8 cellular contexts compared by ENCODE assay signal in genomic region chr2:70994445-70995226, GRCh38. TPM values are rescaled to one million over a fixed set of nuclear protein-coding genes. Genes with fewer than 3 reads are reported as not detected.
DNase-seq lines count a peak whose midpoint lies in the region; ATAC-seq and TF ChIP-seq lines count a peak whose summit lies in the region.

Gene TEX261 (minus strand): TSS chr2:70994873. CDS start chr2:70994757, 116 bp downstream.

- TF ChIP-seq CTCF in GM12865 (IDR thresholded peaks at IDR 0.05; ENCODE audit: insufficient read depth, low read depth, low read length, missing control alignments) (peak; percentile 70), NB4 (IDR thresholded peaks at IDR 0.05; ENCODE audit: low read depth, low read length) (peak; percentile 73), SU-DHL-6 (IDR thresholded peaks at IDR 0.05; ENCODE audit: insufficient read depth, low read length, poor library complexity, severe bottlenecking) (peak; percentile 53), tibial nerve (IDR thresholded peaks at IDR 0.05) (peak; percentile 70 to 91 (median 81))

- H2BK12ac ChIP-seq in trophoblast cell (ENCODE audit: low read length), result no peak within 1 kb of the TSS

- no peaks in the 10 kb centered on the region for H3K27me3 ChIP-seq in SU-DHL-6 (ENCODE audit: low read length)
- H3K27me3 ChIP-seq in trophoblast cell (ENCODE audit: insufficient read depth, low read length), result no peaks in the 10 kb centered on the region
- no peaks in the 10 kb centered on the region for H3K27me3 ChIP-seq in tibial nerve

- peak in 1 of 2 donors; percentile 10 for TF ChIP-seq EP300 in tibial nerve (IDR thresholded peaks at IDR 0.05)

- intact Hi-C loops in Right ventricle myocardium inferior (cut with DNase I), result loop anchor here (2.0 kb wide), 1 partner anchor 74 kb away; the partner anchor contains the start of gene NAGK

- peak within 1 kb of the TSS; percentile 41 for H3K18ac ChIP-seq in trophoblast cell (ENCODE audit: low read length)

- H3K36me3 ChIP-seq in SU-DHL-6 (ENCODE audit: low read length) (no peaks in the 10 kb centered on the region), trophoblast cell (ENCODE audit: control insufficient read depth in 1 of 2, insufficient read depth in 2 of 2, low read length in 2 of 2) (peaks cover 13 to 21% of the 10 kb centered on the region in 2 experiments), tibial nerve (peaks cover 0 to 27% (median 5%) of the 10 kb centered on the region in 3 donors)

- peak within 1 kb of the TSS; percentile 97 for H2AFZ ChIP-seq in SU-DHL-6 (ENCODE audit: low read depth, low read length, severe bottlenecking)
- peak within 1 kb of the TSS; percentile 91 for H2AFZ ChIP-seq in trophoblast cell (ENCODE audit: insufficient read depth, low read length, poor library complexity)

- no peak within 1 kb of the TSS for H3K23ac ChIP-seq in trophoblast cell (ENCODE audit: low read length)

- no peak within 1 kb of the TSS for H2BK5ac ChIP-seq in trophoblast cell (ENCODE audit: low read depth, low read length, poor library complexity)

- H3K79me2 ChIP-seq in SU-DHL-6 (ENCODE audit: insufficient read depth, low read length), result peaks cover 25% of the 10 kb centered on the region
- H3K79me2 ChIP-seq in trophoblast cell (ENCODE audit: control insufficient read depth, insufficient read depth, low read length, poor library complexity), result peaks cover 3% of the 10 kb centered on the region

- no peaks in the 10 kb centered on the region for H3K27me3 Mint-ChIP-seq in activated naive CD8-positive, alpha-beta T cell treated with anti-CD3 and anti-CD28 coated beads, Interleukin-2, amount 10 ng/mL, durations not matched to agents 7 days and 5 days

- no peaks in the 10 kb centered on the region for H3K9me3 Mint-ChIP-seq in activated naive CD8-positive, alpha-beta T cell treated with anti-CD3 and anti-CD28 coated beads, Interleukin-2, amount 10 ng/mL, durations not matched to agents 7 days and 5 days

- H4K8ac ChIP-seq in trophoblast cell (ENCODE audit: low read depth, low read length), result peak within 1 kb of the TSS; percentile 77

- peak within 1 kb of the TSS; percentile 73 for H3K4ac ChIP-seq in trophoblast cell (ENCODE audit: low read depth, low read length)

- POLR2A ChIA-PET in activated naive CD8-positive, alpha-beta T cell treated with anti-CD3 and anti-CD28 coated beads, Interleukin-2, amount 10 ng/mL, durations not matched to agents 7 days and 5 days (lab: Charles Lee), result interaction anchor here (1.2 kb wide), 1 partner anchor 14 kb away, joined by 4 read pairs; no protein-coding TSS in a partner anchor

- H3K27ac ChIP-seq in SU-DHL-6 (ENCODE audit: low read depth, low read length), result peak within 1 kb of the TSS; percentile 57
- no peak within 1 kb of the TSS for H3K27ac ChIP-seq in trophoblast cell (ENCODE audit: low read depth, low read length)
- peak within 1 kb of the TSS; percentile 84 to 91 (median 90) for H3K27ac ChIP-seq in tibial nerve

- peak within 1 kb of the TSS; percentile 58 for H3K14ac ChIP-seq in trophoblast cell (ENCODE audit: low read length)

- ATAC-seq in HG02571 (IDR thresholded peaks at IDR 0.05; ENCODE audit: unreplicated experiment), result peak; percentile 95
- peak; percentile 97 for ATAC-seq in activated naive CD8-positive, alpha-beta T cell treated with anti-CD3 and anti-CD28 coated beads, Interleukin-2, amount 10 ng/mL, durations not matched to agents 7 days and 5 days (ENCODE audit: low read depth)
- peak; percentile 99 for ATAC-seq in Right ventricle myocardium inferior

- H3K9ac ChIP-seq in SU-DHL-6 (ENCODE audit: low read length) (peak within 1 kb of the TSS; percentile 91), trophoblast cell (ENCODE audit: low read length) (peak within 1 kb of the TSS; percentile 95)

- 0 out of 2 replicates have a peak, but pooled peaks cover 4% of the 10 kb centered on the region for H3F3A ChIP-seq in SU-DHL-6 (ENCODE audit: insufficient read depth)

- H3K4me1 ChIP-seq in trophoblast cell (ENCODE audit: control insufficient read depth in 1 of 2, insufficient read depth in 2 of 2, low read length in 2 of 2), result peaks cover 6 to 15% of the 10 kb centered on the region in 2 experiments
- peaks cover 0 to 53% (median 16%) of the 10 kb centered on the region in 4 donors for H3K4me1 ChIP-seq in tibial nerve

- H3K4me3 ChIP-seq in GM12865 (ENCODE audit: low read depth, low read length) (peak within 1 kb of the TSS; percentile 97), NB4 (ENCODE audit: low read depth, low read length) (peak within 1 kb of the TSS; percentile 97), SU-DHL-6 (ENCODE audit: insufficient read depth, low read length, poor library complexity, severe bottlenecking) (peak within 1 kb of the TSS; percentile 89), trophoblast cell (ENCODE audit: low read depth, low read length) (peak within 1 kb of the TSS; percentile 96), tibial nerve (peak within 1 kb of the TSS; percentile 77 to 97 (median 89))

- peaks cover 6% of the 10 kb centered on the region for H3K79me1 ChIP-seq in trophoblast cell (ENCODE audit: low read length)

- peak within 1 kb of the TSS; percentile 90 for H3K27ac Mint-ChIP-seq in activated naive CD8-positive, alpha-beta T cell treated with anti-CD3 and anti-CD28 coated beads, Interleukin-2, amount 10 ng/mL, durations not matched to agents 7 days and 5 days

- no peak for TF ChIP-seq POLR2A in NB4 (IDR thresholded peaks at IDR 0.05; ENCODE audit: extremely low read depth, insufficient read length)
- TF ChIP-seq POLR2A in tibial nerve (IDR thresholded peaks at IDR 0.05), result peak in 1 of 2 donors; percentile 54

- DNase-seq in GM12865 (ENCODE audit: low read depth) (peak; percentile 93), NB4 (ENCODE audit: low read depth) (peak; percentile 95), Right ventricle myocardium inferior (ENCODE audit: missing footprints) (peak; percentile 95), trophoblast cell (peak; percentile 78 to 92), tibial nerve (ENCODE audit: low spot score in 2 of 2) (peak; percentile 64 to 71)
- DNase-seq in activated naive CD8-positive, alpha-beta T cell treated with anti-CD3 and anti-CD28 coated beads, Interleukin-2, amount 10 ng/mL, durations not matched to agents 7 days and 5 days, result peak; percentile 95

- H2BK120ac ChIP-seq in trophoblast cell (ENCODE audit: insufficient read depth, low read length, poor library complexity), result peak within 1 kb of the TSS; percentile 35

- H3K9me2 ChIP-seq in SU-DHL-6 (replicated peaks; ENCODE audit: insufficient read depth, low read length), result no peaks in the 10 kb centered on the region

- H4K20me1 ChIP-seq in SU-DHL-6 (ENCODE audit: low read depth, low read length), result no peaks in the 10 kb centered on the region; the same call in 1 of the 2 replicates

- H3K36me3 Mint-ChIP-seq in activated naive CD8-positive, alpha-beta T cell treated with anti-CD3 and anti-CD28 coated beads, Interleukin-2, amount 10 ng/mL, durations not matched to agents 7 days and 5 days, result no peaks in the 10 kb centered on the region

- H3K4me1 Mint-ChIP-seq in activated naive CD8-positive, alpha-beta T cell treated with anti-CD3 and anti-CD28 coated beads, Interleukin-2, amount 10 ng/mL, durations not matched to agents 7 days and 5 days, result peaks cover 31% of the 10 kb centered on the region

- peak within 1 kb of the TSS; percentile 92 for H3K4me3 Mint-ChIP-seq in activated naive CD8-positive, alpha-beta T cell treated with anti-CD3 and anti-CD28 coated beads, Interleukin-2, amount 10 ng/mL, durations not matched to agents 7 days and 5 days

- no peaks in the 10 kb centered on the region for H3K9me3 ChIP-seq in SU-DHL-6 (ENCODE audit: insufficient read depth, low read length)
- H3K9me3 ChIP-seq in trophoblast cell (ENCODE audit: insufficient read depth, low read depth, low read length), result no peaks in the 10 kb centered on the region
- H3K9me3 ChIP-seq in tibial nerve, result no peaks in the 10 kb centered on the region

- peak within 1 kb of the TSS; percentile 37 for H4K91ac ChIP-seq in trophoblast cell (ENCODE audit: low read depth, low read length)

- no peak within 1 kb of the TSS for H2AK5ac ChIP-seq in trophoblast cell (ENCODE audit: low read length)

- WGBS in trophoblast cell (ENCODE audit: extremely low coverage, insufficient coverage, insufficient read length), result no CpG with 5 or more reads among the region's 87 CpGs
- WGBS in tibial nerve, 2 donors, result 0 to 1% methylated on average over 6 to 45 of the region's 87 CpGs

- H4K12ac ChIP-seq in trophoblast cell (ENCODE audit: low read depth, low read length), result peak within 1 kb of the TSS; percentile 58

- H3K4me2 ChIP-seq in SU-DHL-6 (ENCODE audit: low read depth, low read length, poor library complexity, severe bottlenecking), result peak within 1 kb of the TSS; percentile 87
- H3K4me2 ChIP-seq in trophoblast cell (ENCODE audit: low read length), result peak within 1 kb of the TSS; percentile 96

RNA-seq across cellular contexts. Expression of gene TEX261, which starts in this region (rescaled TPM):
- 10 to 100 TPM; 51.7 to 55.5 TPM for total RNA-seq in activated naive CD8-positive, alpha-beta T cell treated with anti-CD3 and anti-CD28 coated beads, Interleukin-2, amount 10 ng/mL, durations not matched to agents 7 days and 5 days
- total RNA-seq in Right ventricle myocardium inferior, result 63.8 TPM
- polyA plus RNA-seq in trophoblast cell (2013), result 44.4 and 47.5 TPM in 2 replicates
- total RNA-seq in tibial nerve, result 10 to 100 TPM; 36.1 to 38.7 (median 37.0) TPM
